Comparison of ENCODE assay signal across 8 cellular contexts in genomic region chr11:57426754-57427691, GRCh38. TPM values are rescaled to one million over a fixed set of nuclear protein-coding genes. Genes with fewer than 3 reads are reported as not detected.
A peak's percentile ranks its signal among the peaks of the same experiment; 100 is the strongest.
DNase-seq lines count a peak whose midpoint lies in the region; ATAC-seq and TF ChIP-seq lines count a peak whose summit lies in the region.

Gene SLC43A3, minus strand, starts transcription at chr11:57427121. Its CDS starts 949 bp downstream, at chr11:57426172.

- DNase-seq in GM10248 (ENCODE audit: extremely low spot score) = peak; percentile 85
- DNase-seq in HCT116 (ENCODE audit: low read depth, low spot score) = no peak
- peak; percentile 21 for DNase-seq in NCI-H1092 (lab: John Stamatoyannopoulos, UW)
- peak; percentile 74 to 75 for DNase-seq in activated CD4-positive, alpha-beta T cell treated with anti-CD3 and anti-CD28 coated beads for 4 hours
- DNase-seq in coronary artery (ENCODE audit: low spot score) = peak; percentile 87
- peak; percentile 88 to 96 for DNase-seq in left lung
- peak; percentile 71 to 75 for DNase-seq in stimulated activated CD4-positive, alpha-beta T cell treated with anti-CD3 and anti-CD28 coated beads, Interleukin-2, amount 100 ng/mL, for 48 hours
- DNase-seq in NCI-H1105 (lab: John Stamatoyannopoulos, UW) = no peak

- peaks cover 8% of the 10 kb centered on the region; the same call in 1 of the 2 replicates for H3K79me2 ChIP-seq in HCT116 (ENCODE audit: insufficient read depth, low read length)

- ATAC-seq in HCT116 (peak; percentile 92), left lung (peak; percentile 79)

- H3K27ac ChIP-seq in HCT116 (ENCODE audit: low read depth, low read length) (peak within 1 kb of the TSS; percentile 39), coronary artery (peak within 1 kb of the TSS; percentile 91 to 99), left lung (peak within 1 kb of the TSS; percentile 96)

- no peak within 1 kb of the TSS for H2AFZ ChIP-seq in HCT116 (ENCODE audit: low read depth, low read length, poor library complexity, severe bottlenecking)

- peak within 1 kb of the TSS; percentile 75 for H3K4me2 ChIP-seq in HCT116 (ENCODE audit: low read length)

- intact Hi-C loops in HCT116 (cut with micrococcal nuclease) (no loop called here), left lung (cut with DNase I) (no loop called here)

- no peaks in the 10 kb centered on the region for H4K20me1 ChIP-seq in HCT116 (ENCODE audit: insufficient read depth)

- H3K9me3 ChIP-seq in HCT116 (ENCODE audit: control insufficient read depth in 1 of 2, insufficient read depth in 1 of 2, low read depth in 1 of 2, low read length in 2 of 2) = no peaks in the 10 kb centered on the region
- no peaks in the 10 kb centered on the region for H3K9me3 ChIP-seq in left lung

- TF ChIP-seq RAD21 in HCT116 (IDR thresholded peaks at IDR 0.05; ENCODE audit: low read depth) = no peak

- POLR2A ChIA-PET in GM10248 (lab: Yijun Ruan, JAX) (no interaction called here), HCT116 (lab: Charles Lee) (no interaction called here)

- H3K36me3 ChIP-seq in HCT116 (ENCODE audit: control insufficient read depth in 1 of 2, insufficient read depth in 2 of 2, low read length in 2 of 2) (no peaks in the 10 kb centered on the region; a peak in 1 of 4 replicates), left lung (peaks cover 0 to 34% of the 10 kb centered on the region in 2 donors)

- RAD21 ChIA-PET in HCT116 (lab: Charles Lee; ENCODE audit: low non-redundant PET in 1 of 2, low total read pairs in 2 of 2, uncharacterized antibody in 2 of 2, unreplicated experiment in 2 of 2) = no interaction called here

- CTCF ChIA-PET in GM10248 (lab: Yijun Ruan, JAX) (interaction anchor here (1.0 to 18.0 kb wide), 8 partner anchors 10 to 141 kb away, joined by 3 to 160 read pairs (median 4); partner anchors contain the start of genes RTN4RL2 and UBE2L6), HCT116 (lab: Charles Lee) (interaction anchor here (1.0 to 1.4 kb wide), 2 partner anchors 31 to 77 kb away, joined by 3 read pairs; no protein-coding TSS in a partner anchor)

- H3K27me3 ChIP-seq in HCT116 (ENCODE audit: insufficient read depth, low read length) = peaks cover 13% of the 10 kb centered on the region
- no peaks in the 10 kb centered on the region for H3K27me3 ChIP-seq in left lung

- H3K4me3 ChIP-seq in HCT116 (replicated peaks in 1 of 2; ENCODE audit: low read depth in 1 of 2, low read length in 2 of 2) (peak within 1 kb of the TSS; percentile 54 to 57), coronary artery (peak within 1 kb of the TSS; percentile 80), left lung (peak within 1 kb of the TSS; percentile 40 to 66)

- H3K9me2 ChIP-seq in HCT116 (ENCODE audit: insufficient read depth) = no peaks in the 10 kb centered on the region

- TF ChIP-seq CTCF in GM10248 (IDR thresholded peaks at IDR 0.05; ENCODE audit: control extremely low read depth, extremely low read depth, low read depth, missing control alignments) = no peak
- TF ChIP-seq CTCF in HCT116 (IDR thresholded peaks at IDR 0.05 in 2 of 3, conservative IDR thresholded peaks at IDR 0.05 in 1 of 3; ENCODE audit: borderline replicate concordance in 1 of 3, insufficient read depth in 1 of 3, low read depth in 2 of 3, low read length in 2 of 3) = no peak
- no peak for TF ChIP-seq CTCF in coronary artery (IDR thresholded peaks at IDR 0.05)
- no peak for TF ChIP-seq CTCF in left lung (IDR thresholded peaks at IDR 0.05)

- peak within 1 kb of the TSS; percentile 73 for H3K9ac ChIP-seq in HCT116 (ENCODE audit: low read length)

- BruUV-seq in HCT116 (replicated peaks; lab: Mats Ljungman, UMichigan) = TSS peak; percentile 96

- peaks cover 9 to 21% of the 10 kb centered on the region in 2 experiments for H3K4me1 ChIP-seq in HCT116 (ENCODE audit: control insufficient read depth in 1 of 2, insufficient read depth in 2 of 2, low read length in 2 of 2)
- H3K4me1 ChIP-seq in left lung = peaks cover 31 to 73% of the 10 kb centered on the region in 2 donors

- TF ChIP-seq POLR2A in HCT116 (IDR thresholded peaks at IDR 0.05; ENCODE audit: borderline replicate concordance, extremely low read depth, insufficient read depth, insufficient read length) = peak; percentile 9

TF ChIP-seq in HCT116, 20 proteins besides CTCF, POLR2A, EP300 and RAD21:
- TF ChIP-seq ZFX (IDR thresholded peaks at IDR 0.05) (peak; percentile 29; the same call in 1 of the 2 replicates), TCF7L2 (IDR thresholded peaks at IDR 0.05; ENCODE audit: borderline replicate concordance, extremely low read depth, insufficient read depth, insufficient read length) (no peak), EZH2 (IDR thresholded peaks at IDR 0.05) (no peak), MAX (IDR thresholded peaks at IDR 0.05) (0 out of 2 replicates have a peak, but pooled peaks have one; percentile 12), SIN3A (IDR thresholded peaks at IDR 0.05; ENCODE audit: low read depth) (0 out of 2 replicates have a peak, but pooled peaks have one; percentile 8), YY1 (IDR thresholded peaks at IDR 0.05; ENCODE audit: extremely low read depth, insufficient replicate concordance, low read depth, low read length) (no peak)

RNA-seq across cellular contexts. Expression of gene SLC43A3, which starts in this region (rescaled TPM):
- total RNA-seq in HCT116 (2021; ENCODE audit: unreplicated experiment) = 36.9 TPM
- polyA plus RNA-seq in HCT116 (2012) = 16.7 and 20.8 TPM in 2 replicates
- 100 to 1,000 TPM in 1 of 2 donors, 10 to 100 TPM in 1; 95.6 to 185 TPM for total RNA-seq in left lung

Comparison
In these comparisons a context has a peak if more than half of its experiments do, and no peak if none do; other contexts are left out.
1. DNase-seq: peak in GM10248 (single experiment), NCI-H1092 (single experiment), activated CD4-positive, alpha-beta T cell treated with anti-CD3 and anti-CD28 coated beads for 4 hours (2 of 2), coronary artery (single experiment), left lung (2 of 2) and stimulated activated CD4-positive, alpha-beta T cell treated with anti-CD3 and anti-CD28 coated beads, Interleukin-2, amount 100 ng/mL, for 48 hours (2 of 2); none in HCT116 (single experiment) and NCI-H1105 (single experiment).
2. H3K27ac ChIP-seq: peak in every context shown above with its lines; median percentile 96 in left lung; 95 in coronary artery; 39 in HCT116.
3. Peak in every context shown above with its lines, with median percentiles within 50 percentile points of each other: H3K4me3 ChIP-seq.